13 cellular contexts compared by ENCODE assay signal in the genomic region with DNA sequence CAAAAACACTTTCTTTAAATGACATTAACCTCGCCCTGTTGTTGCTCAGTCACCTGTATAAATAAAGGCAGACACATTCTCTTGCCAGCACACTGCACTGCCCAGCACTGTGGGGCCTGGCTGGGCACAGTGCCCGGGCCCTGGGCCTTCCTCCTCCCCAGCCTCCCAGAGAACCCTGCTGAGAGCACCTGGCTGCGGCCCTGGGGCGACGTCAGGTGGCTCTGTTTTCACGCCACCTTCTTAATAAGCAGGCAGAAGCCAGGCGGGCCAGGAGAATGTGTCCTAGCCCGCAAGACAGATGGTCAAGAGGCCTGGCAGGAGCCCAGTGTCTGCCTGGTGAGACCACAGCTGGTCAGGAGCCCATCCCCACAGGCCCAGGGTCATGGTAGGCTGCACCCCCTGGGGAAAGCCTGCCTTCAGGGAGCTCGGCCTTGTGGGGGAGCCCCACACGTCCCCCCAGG. TPM values are rescaled to one million over a fixed set of nuclear protein-coding genes. Genes with fewer than 3 reads are reported as not detected.
DNase-seq lines count a peak whose midpoint lies in the region; ATAC-seq, FAIRE-seq and TF ChIP-seq lines count a peak whose summit lies in the region.
"Had no signal": no experiment of that assay in that cellular context is flagged by ENCODE, and none has a peak within 500 bp of the region (broad histone marks: within the 10 kb centered on the region; RNA-seq: fewer than 3 reads in every experiment).

No MANE protein-coding gene starts in this region.

- H4K5ac ChIP-seq in H1 (ENCODE audit: insufficient read length, low read depth, low read length) = no peak overlapping the region

- no peaks in the 10 kb centered on the region for H3K27me3 ChIP-seq in HL-60 (ENCODE audit: insufficient read depth, poor library complexity, severe bottlenecking)
- no peaks in the 10 kb centered on the region for H3K27me3 ChIP-seq in H1 (replicated peaks in 1 of 4; ENCODE audit: control insufficient read depth in 3 of 4, extremely low read depth in 1 of 4, insufficient read depth in 3 of 4, low read length in 3 of 4)
- no peaks in the 10 kb centered on the region for H3K27me3 ChIP-seq in prostate gland (replicated peaks; ENCODE audit: insufficient read depth)
- H3K27me3 ChIP-seq in effector memory CD4-positive, alpha-beta T cell (replicated peaks; ENCODE audit: control insufficient read depth, insufficient read depth, low read length, poor library complexity, severe bottlenecking) = no peaks in the 10 kb centered on the region
- H3K27me3 ChIP-seq: uterus had no signal

- no peak for TF ChIP-seq RAD21 in H1 (IDR thresholded peaks at IDR 0.05 in 1 of 2, conservative IDR thresholded peaks at IDR 0.05 in 1 of 2; ENCODE audit: low read depth in 2 of 2, low read length in 2 of 2)

- no peak overlapping the region for H3K23ac ChIP-seq in H1 (ENCODE audit: insufficient read length)

- DNase-seq in HL-60 (ENCODE audit: low read depth in 1 of 2, low spot score in 1 of 2) (no peak), NCI-H345 (lab: John Stamatoyannopoulos, UW) (peak; percentile 95), H1 (ENCODE audit: low read depth in 1 of 2, low spot score in 2 of 2) (no peak), prostate gland (ENCODE audit: low spot score) (peak; percentile 75), HUDEP-2 (lab: John Stamatoyannopoulos, UW; ENCODE audit: unreplicated experiment in 76 of 76) (no peak)
- no peak for DNase-seq in effector memory CD4-positive, alpha-beta T cell
- DNase-seq in activated T-cell treated with anti-CD3 and anti-CD28 coated beads, Interleukin-2, amount 50 U/mL, for 24 hours = no peak
- DNase-seq: activated CD4-positive, CD25-positive, alpha-beta regulatory T cell treated with anti-CD3 and anti-CD28 coated beads, Interleukin-2, amount 50 U/mL, for 72 hours; amygdala; OCI-M1; stimulated activated CD4-positive, alpha-beta T cell treated with anti-CD3 and anti-CD28 coated beads, Interleukin-4, amount 100 ng/mL, for 24 hours; uterus had no signal

- H2BK5ac ChIP-seq in H1 (ENCODE audit: low read depth, low read length) = no peak overlapping the region

- WGBS in H1 (ENCODE audit: extremely low coverage in 1 of 2, insufficient coverage in 1 of 2, insufficient read length in 1 of 2, insufficient replicate concordance in 2 of 2, low coverage in 1 of 2, low lambda C conversion rate in 2 of 2, missing lambda C conversion rate in 1 of 2), 2 experiments = 86% methylated on average over 10 of the region's 10 CpGs; no CpG with 5 or more reads in 1 of the 2 experiments
- WGBS in prostate gland = 34% methylated on average over 10 of the region's 10 CpGs

- no peak overlapping the region for H2AFZ ChIP-seq in H1 (ENCODE audit: low read length)

- H3K79me2 ChIP-seq in H1 (ENCODE audit: control insufficient read depth in 1 of 2, insufficient read depth in 2 of 2, low read length in 2 of 2) = no peaks in the 10 kb centered on the region

- H3K79me1 ChIP-seq in H1 (ENCODE audit: low read depth, low read length) = no peaks in the 10 kb centered on the region

- TF ChIP-seq POLR2A in H1 (IDR thresholded peaks at IDR 0.05; ENCODE audit: control extremely low read depth in 1 of 2, low read depth in 2 of 2, low read length in 2 of 2) = no peak
- TF ChIP-seq POLR2A in prostate gland (IDR thresholded peaks at IDR 0.05) = peak; percentile 9

- H2BK15ac ChIP-seq in H1 (ENCODE audit: low read length) = no peak overlapping the region

- no peak overlapping the region for H3K9ac ChIP-seq in H1 (replicated peaks in 1 of 4; ENCODE audit: extremely low read depth in 1 of 4, low read depth in 3 of 4, low read length in 3 of 4)

- no peak overlapping the region for H3K56ac ChIP-seq in H1 (replicated peaks; ENCODE audit: insufficient read length, low read depth, low read length)

- H3K4me3 ChIP-seq in HL-60 (replicated peaks; ENCODE audit: insufficient read depth, low read length) (no peak overlapping the region), H1 (ENCODE audit: extremely low read depth in 1 of 4, insufficient read depth in 2 of 4, low read depth in 3 of 4, low read length in 4 of 4) (no peak overlapping the region), prostate gland (no peak overlapping the region)
- no peak overlapping the region for H3K4me3 ChIP-seq in effector memory CD4-positive, alpha-beta T cell (ENCODE audit: insufficient read depth, low read depth, low read length, poor library complexity, severe bottlenecking)
- H3K4me3 ChIP-seq: uterus had no signal

- H2BK12ac ChIP-seq in H1 (ENCODE audit: low read depth, low read length) = 0 out of 2 replicates have a peak overlapping the region, but pooled peaks have one; percentile 39

- H4K8ac ChIP-seq in H1 (ENCODE audit: extremely low read depth, insufficient read depth, low read length) = 0 out of 2 replicates have a peak overlapping the region, but pooled peaks have one; percentile 11

- H3K9me3 ChIP-seq in H1 (ENCODE audit: insufficient read depth in 2 of 2, low read depth in 1 of 2, low read length in 1 of 2) (no peaks in the 10 kb centered on the region), prostate gland (no peaks in the 10 kb centered on the region)
- no peaks in the 10 kb centered on the region for H3K9me3 ChIP-seq in effector memory CD4-positive, alpha-beta T cell (ENCODE audit: control insufficient read depth, low read length)
- H3K9me3 ChIP-seq: uterus had no signal

- H3K27ac ChIP-seq in HL-60 (replicated peaks) (peak overlapping the region; percentile 45), H1 (ENCODE audit: low read depth, low read length) (peak overlapping the region; percentile 15; the same call in 1 of the 2 replicates), prostate gland (peak overlapping the region in 1 of 2 donors; percentile 25)
- no peak overlapping the region for H3K27ac ChIP-seq in effector memory CD4-positive, alpha-beta T cell (ENCODE audit: insufficient read depth, low read length, poor library complexity, severe bottlenecking)
- H3K27ac ChIP-seq: uterus had no signal

- no peak overlapping the region for H3K14ac ChIP-seq in H1 (ENCODE audit: insufficient read length)

- H3K36me3 Mint-ChIP-seq in activated T-cell treated with anti-CD3 and anti-CD28 coated beads, Interleukin-2, amount 50 U/mL, for 24 hours (ENCODE audit: low read depth) = no peaks in the 10 kb centered on the region

- CTCF ChIA-PET in H1 (lab: Charles Lee; ENCODE audit: partially characterized antibody) = interaction anchor here (0.6 to 3.6 kb wide), 9 partner anchors 7 to 211 kb away, joined by 3 to 21 read pairs (median 5); partner anchors contain the start of gene DIPK1B

- no peak for FAIRE-seq in H1 (lab: Jason Lieb, UNC)

- TF ChIP-seq EP300 in H1 (IDR thresholded peaks at IDR 0.05; ENCODE audit: borderline replicate concordance in 1 of 2, low read depth in 2 of 2, low read length in 2 of 2) = no peak

- H2AK5ac ChIP-seq in H1 (ENCODE audit: low read depth, low read length) = peak overlapping the region; percentile 48; the same call in 1 of the 2 replicates

- peaks cover 0 to 16% (median 12%) of the 10 kb centered on the region in 4 experiments; a peak in 4 of 7 replicates for H3K4me1 ChIP-seq in H1 (replicated peaks in 1 of 4; ENCODE audit: control insufficient read depth in 3 of 4, insufficient read depth in 4 of 4, low read length in 3 of 4)
- peaks cover 4% of the 10 kb centered on the region for H3K4me1 ChIP-seq in prostate gland (replicated peaks)
- H3K4me1 ChIP-seq in effector memory CD4-positive, alpha-beta T cell (ENCODE audit: control insufficient read depth, insufficient read depth, low read length, poor library complexity, severe bottlenecking) = peaks cover 3% of the 10 kb centered on the region
- H3K4me1 ChIP-seq: uterus had no signal

- no peak overlapping the region for H3K27ac Mint-ChIP-seq in activated T-cell treated with anti-CD3 and anti-CD28 coated beads, Interleukin-2, amount 50 U/mL, for 24 hours

- H3K4me1 Mint-ChIP-seq in activated T-cell treated with anti-CD3 and anti-CD28 coated beads, Interleukin-2, amount 50 U/mL, for 24 hours (ENCODE audit: low read depth) = peaks cover 4% of the 10 kb centered on the region

- H3K9me3 Mint-ChIP-seq in activated T-cell treated with anti-CD3 and anti-CD28 coated beads, Interleukin-2, amount 50 U/mL, for 24 hours = no peaks in the 10 kb centered on the region

- no peak overlapping the region for H3K4ac ChIP-seq in H1 (replicated peaks; ENCODE audit: insufficient read length, low read depth, low read length)

- no peak overlapping the region for H4K91ac ChIP-seq in H1 (replicated peaks; ENCODE audit: insufficient read length, low read length)

- TF ChIP-seq CTCF in HL-60 (IDR thresholded peaks at IDR 0.05; ENCODE audit: insufficient read depth, low read length) (no peak), H1 (IDR thresholded peaks at IDR 0.05; ENCODE audit: control extremely low read depth in 1 of 3, insufficient read depth in 1 of 3, low read depth in 1 of 3, low read length in 3 of 3) (no peak), prostate gland (IDR thresholded peaks at IDR 0.05) (peak in 1 of 4 experiments; percentile 11)

- H4K20me1 ChIP-seq in H1 (replicated peaks in 1 of 2; ENCODE audit: control insufficient read depth in 1 of 2, insufficient read depth in 2 of 2, low read length in 2 of 2) = no peaks in the 10 kb centered on the region

- H3K23me2 ChIP-seq in H1 (ENCODE audit: low read depth, low read length) = no peaks in the 10 kb centered on the region

- no peak overlapping the region for H2BK120ac ChIP-seq in H1 (replicated peaks; ENCODE audit: low read depth, low read length)

- intact Hi-C loops in prostate gland (cut with DNase I) = no loop called here

- ATAC-seq in HG03521 (IDR thresholded peaks at IDR 0.05; ENCODE audit: unreplicated experiment) = no peak

- H3K4me3 Mint-ChIP-seq in activated T-cell treated with anti-CD3 and anti-CD28 coated beads, Interleukin-2, amount 50 U/mL, for 24 hours = no peak overlapping the region

- no peak overlapping the region for H3K4me2 ChIP-seq in H1 (ENCODE audit: insufficient read depth in 1 of 2, low read depth in 2 of 2, low read length in 2 of 2)

- H3K18ac ChIP-seq in H1 (ENCODE audit: extremely low read depth, low read length) = no peak overlapping the region

- H2BK20ac ChIP-seq in H1 (ENCODE audit: low read length) = no peak overlapping the region

- H3K36me3 ChIP-seq in H1 (ENCODE audit: control insufficient read depth in 2 of 4, insufficient read depth in 4 of 4, low read length in 3 of 4) (no peaks in the 10 kb centered on the region), prostate gland (no peaks in the 10 kb centered on the region)
- H3K36me3 ChIP-seq in effector memory CD4-positive, alpha-beta T cell (ENCODE audit: control insufficient read depth, insufficient read depth, low read length) = no peaks in the 10 kb centered on the region
- H3K36me3 ChIP-seq: uterus had no signal

- peaks cover 24% of the 10 kb centered on the region for H3K27me3 Mint-ChIP-seq in activated T-cell treated with anti-CD3 and anti-CD28 coated beads, Interleukin-2, amount 50 U/mL, for 24 hours

- POLR2A ChIA-PET in H1 (lab: Charles Lee; ENCODE audit: partially characterized antibody) = interaction anchor here (0.6 kb wide), 1 partner anchor 191 kb away, joined by 3 read pairs; no protein-coding TSS in a partner anchor

RNA-seq across cellular contexts. Expression of gene AGPAT2, which starts 8.2 kb away (rescaled TPM):
- total RNA-seq in H1 (2021; fragmentation: NEBNext Ultra II Directional; extraction: Animal tissue kit (Norgen Biotek cat#: 25700)) = 30.5 and 31.6 TPM in 2 replicates
- polyA plus RNA-seq in H1 (2011; rRNA removed) = 37.6 and 52.1 TPM in 2 replicates
- polyA plus RNA-seq in H1 (2011; cell fraction: cytosol; rRNA removed) = 36.0 TPM
- 44.9 TPM for polyA plus RNA-seq in H1 (2011; cell fraction: nucleus; rRNA removed)
- 16.4 to 27.5 TPM (median 25.2 TPM) in 4 replicates for polyA plus RNA-seq in H1 (2012, experiment 1 of 2)
- polyA plus RNA-seq in H1 (2012, experiment 2 of 2) = 26.0 TPM
- polyA plus RNA-seq in H1 (2013, experiment 1 of 2) = 32.4 TPM
- 37.1 TPM for polyA plus RNA-seq in H1 (2013, experiment 2 of 2)
- polyA minus RNA-seq in H1 (2011; rRNA and poly(A)+ RNA removed) = 9.3 and 15.5 TPM in 2 replicates
- 19.5 TPM for polyA minus RNA-seq in H1 (2011; cell fraction: cytosol; rRNA and poly(A)+ RNA removed)
- 12.9 TPM for polyA minus RNA-seq in H1 (2011; cell fraction: nucleus; rRNA and poly(A)+ RNA removed)
- 10 to 100 TPM; 44.9 to 50.0 TPM for total RNA-seq in prostate gland

RNA-seq across cellular contexts. Expression of gene DIPK1B, which starts 16.9 kb away (rescaled TPM):
- total RNA-seq in H1 (2021; fragmentation: NEBNext Ultra II Directional; extraction: Animal tissue kit (Norgen Biotek cat#: 25700)) = 32.3 and 35.3 TPM in 2 replicates
- 64.8 and 78.8 TPM in 2 replicates for polyA plus RNA-seq in H1 (2011; rRNA removed)
- 58.4 TPM for polyA plus RNA-seq in H1 (2011; cell fraction: cytosol; rRNA removed)
- 75.1 TPM for polyA plus RNA-seq in H1 (2011; cell fraction: nucleus; rRNA removed)
- 19.5 to 34.6 TPM (median 30.7 TPM) in 4 replicates for polyA plus RNA-seq in H1 (2012, experiment 1 of 2)
- polyA plus RNA-seq in H1 (2012, experiment 2 of 2) = 28.6 TPM
- polyA plus RNA-seq in H1 (2013, experiment 1 of 2) = 28.2 TPM
- 28.5 TPM for polyA plus RNA-seq in H1 (2013, experiment 2 of 2)
- 13.3 and 14.7 TPM in 2 replicates for polyA minus RNA-seq in H1 (2011; rRNA and poly(A)+ RNA removed)
- 22.6 TPM for polyA minus RNA-seq in H1 (2011; cell fraction: cytosol; rRNA and poly(A)+ RNA removed)
- polyA minus RNA-seq in H1 (2011; cell fraction: nucleus; rRNA and poly(A)+ RNA removed) = 19.6 TPM
- total RNA-seq in prostate gland = 10 to 100 TPM; 18.9 to 27.8 TPM

RNA-seq across cellular contexts. Expression of gene EGFL7, which starts 32.7 kb away (rescaled TPM):
- 37.8 and 39.8 TPM in 2 replicates for total RNA-seq in H1 (2021; fragmentation: NEBNext Ultra II Directional; extraction: Animal tissue kit (Norgen Biotek cat#: 25700))
- polyA plus RNA-seq in H1 (2011; rRNA removed) = 53.4 and 82.5 TPM in 2 replicates
- 63.0 TPM for polyA plus RNA-seq in H1 (2011; cell fraction: cytosol; rRNA removed)
- 82.5 TPM for polyA plus RNA-seq in H1 (2011; cell fraction: nucleus; rRNA removed)
- polyA plus RNA-seq in H1 (2012, experiment 1 of 2) = 17.3 to 46.4 TPM (median 40.7 TPM) in 4 replicates
- polyA plus RNA-seq in H1 (2012, experiment 2 of 2) = 43.2 TPM
- polyA plus RNA-seq in H1 (2013, experiment 1 of 2) = 66.8 TPM
- polyA plus RNA-seq in H1 (2013, experiment 2 of 2) = 68.8 TPM
- 7.2 and 9.3 TPM in 2 replicates for polyA minus RNA-seq in H1 (2011; rRNA and poly(A)+ RNA removed)
- polyA minus RNA-seq in H1 (2011; cell fraction: cytosol; rRNA and poly(A)+ RNA removed) = 30.7 TPM
- 12.8 TPM for polyA minus RNA-seq in H1 (2011; cell fraction: nucleus; rRNA and poly(A)+ RNA removed)
- 100 to 1,000 TPM in 1 of 2 donors, 10 to 100 TPM in 1; 49.3 to 118 TPM for total RNA-seq in prostate gland

RNA-seq across cellular contexts. Expression of gene LCN10, which starts 47.3 kb away (rescaled TPM):
- 2.8 and 4.8 TPM in 2 replicates for total RNA-seq in H1 (2021; fragmentation: NEBNext Ultra II Directional; extraction: Animal tissue kit (Norgen Biotek cat#: 25700))
- polyA plus RNA-seq in H1 (2011; rRNA removed) = 2.6 and 3.5 TPM in 2 replicates
- 3.5 TPM for polyA plus RNA-seq in H1 (2011; cell fraction: cytosol; rRNA removed)
- 3.0 TPM for polyA plus RNA-seq in H1 (2011; cell fraction: nucleus; rRNA removed)
- 1.1 to 2.7 TPM (median 2.4 TPM) in 4 replicates for polyA plus RNA-seq in H1 (2012, experiment 1 of 2)
- polyA plus RNA-seq in H1 (2012, experiment 2 of 2) = 2.3 TPM
- 2.1 TPM for polyA plus RNA-seq in H1 (2013, experiment 1 of 2)
- 2.0 TPM for polyA plus RNA-seq in H1 (2013, experiment 2 of 2)
- polyA minus RNA-seq in H1 (2011; rRNA and poly(A)+ RNA removed) = 0.98 and 1.5 TPM in 2 replicates
- polyA minus RNA-seq in H1 (2011; cell fraction: cytosol; rRNA and poly(A)+ RNA removed) = 2.1 TPM
- 0.60 TPM for polyA minus RNA-seq in H1 (2011; cell fraction: nucleus; rRNA and poly(A)+ RNA removed)
- total RNA-seq in prostate gland = 10 to 100 TPM in 1 of 2 donors, 1 to 10 TPM in 1; 3.9 to 14.8 TPM

RNA-seq across cellular contexts. Expression of gene LCN6, which starts 52.9 kb away (rescaled TPM):
- total RNA-seq in H1 (2021; fragmentation: NEBNext Ultra II Directional; extraction: Animal tissue kit (Norgen Biotek cat#: 25700)) = not detected in 2 replicates
- not detected in 2 replicates for polyA plus RNA-seq in H1 (2011; rRNA removed)
- polyA plus RNA-seq in H1 (2011; cell fraction: cytosol; rRNA removed) = not detected
- polyA plus RNA-seq in H1 (2011; cell fraction: nucleus; rRNA removed) = not detected
- not detected in 4 replicates for polyA plus RNA-seq in H1 (2012, experiment 1 of 2)
- not detected for polyA plus RNA-seq in H1 (2012, experiment 2 of 2)
- not detected for polyA plus RNA-seq in H1 (2013, experiment 1 of 2)
- not detected for polyA plus RNA-seq in H1 (2013, experiment 2 of 2)
- not detected in 2 replicates for polyA minus RNA-seq in H1 (2011; rRNA and poly(A)+ RNA removed)
- not detected for polyA minus RNA-seq in H1 (2011; cell fraction: cytosol; rRNA and poly(A)+ RNA removed)
- polyA minus RNA-seq in H1 (2011; cell fraction: nucleus; rRNA and poly(A)+ RNA removed) = not detected
- total RNA-seq in prostate gland = 10 to 100 TPM in 1 of 2 donors, 1 to 10 TPM in 1; 7.8 to 16.2 TPM

Comparison
In these comparisons a context has a peak if more than half of its experiments do, and no peak if none do; other contexts are left out.
1. DNase-seq: peak in NCI-H345 (single experiment) and prostate gland (single experiment); none in HL-60 (0 of 2), H1 (0 of 2), effector memory CD4-positive, alpha-beta T cell (0 of 3), activated T-cell treated with anti-CD3 and anti-CD28 coated beads, Interleukin-2, amount 50 U/mL, for 24 hours (single experiment) and HUDEP-2 (0 of 76).